9 cellular contexts compared by ENCODE assay signal in genomic region chr5:31855527-31855862, GRCh38.
A peak's percentile ranks its signal among the peaks of the same experiment; 100 is the strongest.
DNase-seq lines count a peak whose midpoint lies in the region; ATAC-seq, FAIRE-seq and TF ChIP-seq lines count a peak whose summit lies in the region.
"Had no signal": no experiment of that assay in that cellular context is flagged by ENCODE, and none has a peak within 500 bp of the region (broad histone marks: within the 10 kb centered on the region; RNA-seq: fewer than 3 reads in every experiment).

No MANE protein-coding gene starts in this region.

- no peak overlapping the region for H3K4me3 ChIP-seq in IMR-90 (ENCODE audit: insufficient read depth, low read depth, low read length)
- peak overlapping the region; percentile 31 to 57 (median 46) for H3K4me3 ChIP-seq in skin epidermis

- CTCF ChIA-PET in IMR-90 (lab: Yijun Ruan, JAX), result interaction anchor here (0.5 to 2.2 kb wide), 2 partner anchors 73 to 221 kb away, joined by 4 to 6 read pairs; no protein-coding TSS in a partner anchor

- peak overlapping the region; percentile 78 for H2AFZ ChIP-seq in IMR-90 (replicated peaks; ENCODE audit: low read length, poor library complexity)

- no peak overlapping the region for H2BK20ac ChIP-seq in IMR-90 (ENCODE audit: low read depth, low read length)

- TF ChIP-seq POLR2A in IMR-90 (IDR thresholded peaks at IDR 0.05; ENCODE audit: low read depth, low read length), result no peak

- H4K91ac ChIP-seq in IMR-90 (ENCODE audit: insufficient read depth, low read depth, low read length), result no peak overlapping the region

- no peak for TF ChIP-seq RAD21 in IMR-90 (IDR thresholded peaks at IDR 0.05; ENCODE audit: low read length)

- peaks cover 7% of the 10 kb centered on the region for H3K4me1 Mint-ChIP-seq in central memory CD8-positive, alpha-beta T cell

- H3K27ac ChIP-seq in IMR-90 (ENCODE audit: insufficient read depth, low read length) (no peak overlapping the region), layer of hippocampus (ENCODE audit: low read depth, low read length) (peak overlapping the region; percentile 75), skin epidermis (peak overlapping the region in 14 of 21 experiments; percentile 23 to 83 (median 64))

- no peak overlapping the region for H3K23ac ChIP-seq in IMR-90 (ENCODE audit: low read depth, low read length)

- dilution Hi-C loops in IMR-90 (cut with HindIII; ENCODE audit: low sequenced_read_pairs, unreplicated experiment), result no loop called here

- POLR2A ChIA-PET in IMR-90 (lab: Charles Lee; ENCODE audit: unreplicated experiment), result interaction anchor here (0.6 kb wide), 1 partner anchor 25 kb away, joined by 6 read pairs; no protein-coding TSS in a partner anchor

- no peak overlapping the region for H3K27ac Mint-ChIP-seq in central memory CD8-positive, alpha-beta T cell (ENCODE audit: low read depth)
- H3K27ac Mint-ChIP-seq: activated B cell treated with CpG ODN at 0.5 μM for 24 hours had no signal

- WGBS in IMR-90 (ENCODE audit: extremely low coverage in 2 of 2, insufficient read length in 1 of 2), 2 experiments, result 0% methylated on average over 1 of the region's 9 CpGs; no CpG with 5 or more reads in 1 of the 2 experiments

- ATAC-seq in IMR-90 (ENCODE audit: low read depth), result no peak
- ATAC-seq in central memory CD8-positive, alpha-beta T cell (replicated peaks; ENCODE audit: extremely low read depth, poor library complexity, severe bottlenecking), result no peak
- ATAC-seq in HG02870 (IDR thresholded peaks at IDR 0.05; ENCODE audit: unreplicated experiment), result no peak

- no peaks in the 10 kb centered on the region for H4K20me1 ChIP-seq in IMR-90 (ENCODE audit: insufficient read depth, low read length)

- no peak overlapping the region for H3K14ac ChIP-seq in IMR-90 (replicated peaks; ENCODE audit: low read depth, low read length)

- no peak overlapping the region for H4K8ac ChIP-seq in IMR-90 (ENCODE audit: low read depth in 2 of 2, low read length in 2 of 2)

- DNase-seq in IMR-90 (no peak), COR-L47 (lab: John Stamatoyannopoulos, UW) (no peak), D721Med (ENCODE audit: insufficient read length, low spot score) (no peak)
- no peak for DNase-seq in central memory CD8-positive, alpha-beta T cell (ENCODE audit: low spot score in 2 of 2)
- no peak for DNase-seq in effector CD4-positive, alpha-beta T cell
- DNase-seq: activated B cell treated with CpG ODN at 0.5 μM for 24 hours had no signal

- no peaks in the 10 kb centered on the region for H3K36me3 ChIP-seq in IMR-90 (ENCODE audit: control insufficient read depth, insufficient read depth, low read length)

- H3K9me3 Mint-ChIP-seq in central memory CD8-positive, alpha-beta T cell, result peaks cover 16% of the 10 kb centered on the region

- H3K27me3 Mint-ChIP-seq in central memory CD8-positive, alpha-beta T cell, result peaks cover 47% of the 10 kb centered on the region

- no TSS peak for BruUV-seq in IMR-90 (replicated peaks; lab: Mats Ljungman, UMichigan)

- no peak overlapping the region for H2AK9ac ChIP-seq in IMR-90 (replicated peaks; ENCODE audit: low read depth, low read length, poor library complexity)

- H3K4me3 Mint-ChIP-seq in central memory CD8-positive, alpha-beta T cell, result peak overlapping the region; percentile 14

- no peaks in the 10 kb centered on the region for H3K9me1 ChIP-seq in IMR-90 (ENCODE audit: insufficient read depth, low read length)

- no peak overlapping the region for H2AK5ac ChIP-seq in IMR-90 (ENCODE audit: low read depth, low read length)

- peak overlapping the region; percentile 69; the same call in 1 of the 2 replicates for H3K4me2 ChIP-seq in IMR-90 (ENCODE audit: low read depth, low read length)

- H3K36me3 Mint-ChIP-seq in central memory CD8-positive, alpha-beta T cell (ENCODE audit: insufficient read depth), result peaks cover 2% of the 10 kb centered on the region

- H3K9me3 ChIP-seq in IMR-90 (ENCODE audit: control insufficient read depth, insufficient read depth, low read length), result peaks cover 10% of the 10 kb centered on the region

- no peak overlapping the region for H3K18ac ChIP-seq in IMR-90 (ENCODE audit: low read depth, low read length)

- H3K4me1 ChIP-seq in IMR-90 (ENCODE audit: control insufficient read depth, insufficient read depth, low read length), result no peaks in the 10 kb centered on the region; the same call in 1 of the 2 replicates

- H2BK15ac ChIP-seq in IMR-90 (ENCODE audit: low read depth, low read length), result no peak overlapping the region

- H3K4ac ChIP-seq in IMR-90 (ENCODE audit: low read depth, low read length), result no peak overlapping the region

- no peak overlapping the region for H2BK120ac ChIP-seq in IMR-90 (ENCODE audit: low read depth, low read length)

- intact Hi-C loops in IMR-90 (cut with micrococcal nuclease), result no loop called here

- in situ Hi-C loops in IMR-90 (cut with MboI; ENCODE audit: low sequenced_read_pairs), result no loop called here

- FAIRE-seq in D721Med (lab: Jason Lieb, UNC), result no peak

- no peak overlapping the region for H3K56ac ChIP-seq in IMR-90 (ENCODE audit: extremely low read depth, insufficient read depth, low read length)

- H3K27me3 ChIP-seq in IMR-90 (ENCODE audit: control insufficient read depth, insufficient read depth, low read length), result peaks cover 34% of the 10 kb centered on the region
- no peaks in the 10 kb centered on the region for H3K27me3 ChIP-seq in layer of hippocampus (ENCODE audit: control insufficient read depth, insufficient read depth, low read length)

- TF ChIP-seq CTCF in IMR-90 (conservative IDR thresholded peaks at IDR 0.05; ENCODE audit: low read depth, low read length) (no peak), D721Med (IDR thresholded peaks at IDR 0.05; ENCODE audit: insufficient read depth, missing control alignments) (no peak)

- H4K5ac ChIP-seq in IMR-90 (ENCODE audit: low read depth, low read length), result no peak overlapping the region

- H3K79me1 ChIP-seq in IMR-90 (ENCODE audit: low read depth in 1 of 2, low read length in 2 of 2), result no peaks in the 10 kb centered on the region

- no peak overlapping the region for H3K9ac ChIP-seq in IMR-90 (ENCODE audit: low read depth, low read length)

- H2BK5ac ChIP-seq in IMR-90 (ENCODE audit: low read depth, low read length, poor library complexity, severe bottlenecking), result no peak overlapping the region

TF ChIP-seq in IMR-90, 13 proteins besides CTCF, POLR2A, EP300 and RAD21:
- no peak for TF ChIP-seq BHLHE40 (IDR thresholded peaks at IDR 0.05; ENCODE audit: low read depth, low read length)
- TF ChIP-seq, protein P1, sequence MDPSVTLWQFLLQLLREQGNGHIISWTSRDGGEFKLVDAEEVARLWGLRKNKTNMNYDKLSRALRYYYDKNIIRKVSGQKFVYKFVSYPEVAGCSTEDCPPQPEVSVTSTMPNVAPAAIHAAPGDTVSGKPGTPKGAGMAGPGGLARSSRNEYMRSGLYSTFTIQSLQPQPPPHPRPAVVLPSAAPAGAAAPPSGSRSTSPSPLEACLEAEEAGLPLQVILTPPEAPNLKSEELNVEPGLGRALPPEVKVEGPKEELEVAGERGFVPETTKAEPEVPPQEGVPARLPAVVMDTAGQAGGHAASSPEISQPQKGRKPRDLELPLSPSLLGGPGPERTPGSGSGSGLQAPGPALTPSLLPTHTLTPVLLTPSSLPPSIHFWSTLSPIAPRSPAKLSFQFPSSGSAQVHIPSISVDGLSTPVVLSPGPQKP (IDR thresholded peaks at IDR 0.05; ENCODE audit: borderline replicate concordance, low read depth, low read length), result no peak
- TF ChIP-seq SMC3 (IDR thresholded peaks at IDR 0.05; ENCODE audit: low read depth, low read length), result no peak
- no peak for TF ChIP-seq MXI1 (IDR thresholded peaks at IDR 0.05; ENCODE audit: borderline replicate concordance, low read depth, low read length)
- no peak for TF ChIP-seq CEBPB (IDR thresholded peaks at IDR 0.05; ENCODE audit: low read depth, low read length)
- TF ChIP-seq FOS (IDR thresholded peaks at IDR 0.05; ENCODE audit: low read depth, low read length), result no peak
- TF ChIP-seq NFE2L2 (IDR thresholded peaks at IDR 0.05; ENCODE audit: low read depth, low read length), result no peak
- no peak for TF ChIP-seq RCOR1 (IDR thresholded peaks at IDR 0.05; ENCODE audit: insufficient replicate concordance, low read length)
- TF ChIP-seq MAFK (IDR thresholded peaks at IDR 0.05; ENCODE audit: low read depth, low read length), result no peak
- TF ChIP-seq CHD1 (IDR thresholded peaks at IDR 0.05; ENCODE audit: low read depth, low read length), result no peak
- TF ChIP-seq RFX5 (IDR thresholded peaks at IDR 0.05; ENCODE audit: low read depth, low read length), result no peak
